ENCODE assay signal across 11 cellular contexts in the genomic region with DNA sequence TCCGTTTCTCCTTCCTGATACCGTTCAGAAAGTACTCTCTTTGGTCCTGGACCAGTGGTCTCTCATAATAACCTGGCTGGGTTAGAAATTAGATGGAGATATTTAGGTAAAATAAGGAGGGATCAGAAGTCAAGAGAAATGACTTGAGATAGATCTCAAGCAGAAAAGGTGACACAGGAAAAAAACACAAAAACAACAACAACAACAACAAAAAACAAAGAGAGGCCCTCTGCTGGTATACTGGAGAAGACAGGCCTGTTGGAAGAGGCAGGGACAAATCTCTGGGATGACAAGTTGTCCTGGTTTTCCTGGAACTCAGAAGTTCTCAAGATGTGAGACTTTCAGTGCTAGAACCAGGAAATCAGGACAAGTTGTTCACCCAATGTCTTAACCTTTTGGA.
"Had no signal": no experiment of that assay in that cellular context is flagged by ENCODE, and none has a peak within 500 bp of the region (broad histone marks: within the 10 kb centered on the region; RNA-seq: fewer than 3 reads in every experiment).

No MANE protein-coding gene starts in this region.

- H3K9me3 ChIP-seq: body of pancreas, prostate gland, transverse colon had no signal

- H3K27ac ChIP-seq: body of pancreas, prostate gland, transverse colon had no signal

- H3K4me1 ChIP-seq: body of pancreas, prostate gland, transverse colon had no signal

- H3K36me3 ChIP-seq: prostate gland, transverse colon had no signal

- H3K27me3 ChIP-seq: body of pancreas, transverse colon had no signal

- ATAC-seq: body of pancreas, sciatic nerve had no signal

- DNase-seq: activated CD4-positive, alpha-beta T cell treated with anti-CD3 and anti-CD28 coated beads, Interleukin-2, amount 10 ng/mL, durations not matched to agents 7 days and 5 days; activated CD4-positive, CD25-positive, alpha-beta regulatory T cell; activated T-cell treated with anti-CD3 and anti-CD28 coated beads, Interleukin-2, amount 50 U/mL, for 1 hour; body of pancreas; effector memory CD4-positive, alpha-beta T cell; stimulated activated CD4-positive, alpha-beta T cell treated with anti-CD3 and anti-CD28 coated beads, Interleukin-12 subunit alpha, Interleukin-12 subunit beta, amount 100 ng/mL, for 4 hours; stimulated activated naive CD4-positive, alpha-beta T cell; substantia nigra; transverse colon had no signal

- H3K4me3 ChIP-seq: body of pancreas, prostate gland, transverse colon had no signal
